ENCODE assay signal across 11 cellular contexts in genomic region chr9:14618851-14619250, GRCh38.
DNase-seq lines count a peak whose midpoint lies in the region; ATAC-seq and TF ChIP-seq lines count a peak whose summit lies in the region.
"Had no signal": no experiment of that assay in that cellular context is flagged by ENCODE, and none has a peak within 500 bp of the region (broad histone marks: within the 10 kb centered on the region; RNA-seq: fewer than 3 reads in every experiment).

No MANE protein-coding gene starts in this region.

- 100% methylated on average over 1 of the region's 5 CpGs for WGBS in suprapubic skin

- TF ChIP-seq POLR2A in suprapubic skin (IDR thresholded peaks at IDR 0.05): no peak

- peaks cover 12% of the 10 kb centered on the region for H3K36me3 ChIP-seq in suprapubic skin
- H3K36me3 ChIP-seq: HAP-1 had no signal

- no peak overlapping the region for H3K4me3 ChIP-seq in suprapubic skin
- H3K4me3 ChIP-seq: GM12878, HAP-1 had no signal

- H3K27ac ChIP-seq in suprapubic skin: no peak overlapping the region

- H3K9me3 ChIP-seq in suprapubic skin: no peaks in the 10 kb centered on the region
- H3K9me3 ChIP-seq: HAP-1 had no signal

- H3K4me1 ChIP-seq in suprapubic skin: no peaks in the 10 kb centered on the region
- H3K4me1 ChIP-seq: HAP-1 had no signal

- DNase-seq in NCI-H82 (lab: John Stamatoyannopoulos, UW) (peak; percentile 4), NCI-H82 treated with DMSO at 0.1 percent for 48 hours (lab: John Stamatoyannopoulos, UW; ENCODE audit: unreplicated experiment) (no peak), NCI-H446 treated with DMSO at 0.1 percent for 48 hours (lab: John Stamatoyannopoulos, UW) (peak; percentile 100), cerebellar cortex (ENCODE audit: low spot score) (peak; percentile 61), suprapubic skin (ENCODE audit: low spot score in 2 of 2) (no peak), DMS53 (lab: John Stamatoyannopoulos, UW) (no peak)
- DNase-seq: CD8-positive, alpha-beta T cell; COR-L47 had no signal

- TF ChIP-seq EP300 in suprapubic skin (IDR thresholded peaks at IDR 0.05): no peak

- no peaks in the 10 kb centered on the region for H3K27me3 ChIP-seq in suprapubic skin

- no peak for TF ChIP-seq CTCF in suprapubic skin (IDR thresholded peaks at IDR 0.05)

- ATAC-seq in GM18907 (IDR thresholded peaks at IDR 0.05; ENCODE audit: unreplicated experiment): no peak
- ATAC-seq: CD8-positive, alpha-beta T cell; GM12878 had no signal

Comparison
In these comparisons a context has a peak if more than half of its experiments do, and no peak if none do; other contexts are left out.
1. DNase-seq: peak in NCI-H82 (single experiment), NCI-H446 treated with DMSO at 0.1 percent for 48 hours (single experiment) and cerebellar cortex (single experiment); none in NCI-H82 treated with DMSO at 0.1 percent for 48 hours (single experiment), suprapubic skin (0 of 2) and DMS53 (single experiment).